ENCODE assay signal across 18 cellular contexts in the genomic region with DNA sequence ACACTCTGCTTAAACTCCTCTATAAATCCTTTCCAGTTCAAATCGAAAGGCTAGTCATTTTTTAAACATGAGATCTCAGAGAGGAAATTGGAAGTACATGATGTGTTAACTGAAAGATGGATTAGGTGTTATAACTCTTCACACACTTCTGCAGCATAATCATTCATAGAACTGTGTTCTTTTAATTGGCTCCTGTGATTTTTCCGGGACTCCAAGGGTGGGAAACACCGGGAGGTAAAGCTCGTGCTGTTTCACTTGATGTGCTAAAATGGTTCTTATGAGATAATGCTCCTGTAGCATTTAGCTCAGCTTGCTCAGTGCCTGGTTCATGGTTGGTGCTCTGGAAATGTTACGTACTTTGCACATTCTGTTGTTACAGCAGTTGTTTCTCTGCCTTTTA. TPM values are rescaled to one million over a fixed set of nuclear protein-coding genes. Genes with fewer than 3 reads are reported as not detected.
DNase-seq lines count a peak whose midpoint lies in the region; ATAC-seq and TF ChIP-seq lines count a peak whose summit lies in the region.
"Had no signal": no experiment of that assay in that cellular context is flagged by ENCODE, and none has a peak within 500 bp of the region (broad histone marks: within the 10 kb centered on the region; RNA-seq: fewer than 3 reads in every experiment).

No MANE protein-coding gene starts in this region.

- no peak overlapping the region for H3K14ac ChIP-seq in H9 (ENCODE audit: insufficient read depth, low read length)

- peaks cover 18% of the 10 kb centered on the region for H3K4me1 ChIP-seq in A673 (ENCODE audit: insufficient read depth, low read length, poor library complexity, severe bottlenecking)
- H3K4me1 ChIP-seq in H9 (ENCODE audit: insufficient read depth, low read length) = peaks cover 3% of the 10 kb centered on the region; the same call in 1 of the 2 replicates
- no peaks in the 10 kb centered on the region for H3K4me1 ChIP-seq in upper lobe of right lung
- H3K4me1 ChIP-seq: BLaER1 had no signal

- H3K4me3 Mint-ChIP-seq in H9 = no peak overlapping the region
- no peak overlapping the region for H3K4me3 Mint-ChIP-seq in brain
- H3K4me3 Mint-ChIP-seq: B cell; CD4-positive, CD25-positive, alpha-beta regulatory T cell; CD8-positive, alpha-beta T cell; GM23338 had no signal

- H4K91ac ChIP-seq in H9 (ENCODE audit: insufficient read length, low read depth, low read length) = no peak overlapping the region

- H3K18ac ChIP-seq in H9 (ENCODE audit: insufficient read length, low read depth, low read length) = no peak overlapping the region

- CTCF ChIA-PET in A673 (lab: Charles Lee) = no interaction called here

- H3K4me3 ChIP-seq in A673 (ENCODE audit: low read depth, low read length, poor library complexity, severe bottlenecking) (no peak overlapping the region), upper lobe of right lung (no peak overlapping the region)
- H3K4me3 ChIP-seq: BLaER1, GM23338, HAP-1 had no signal

- H3K36me3 Mint-ChIP-seq in H9 (ENCODE audit: insufficient read depth in 1 of 3, low read depth in 3 of 3) = peaks cover 0 to 10% (median 3%) of the 10 kb centered on the region in 3 experiments; a peak in 3 of 7 replicates
- H3K36me3 Mint-ChIP-seq in brain = peaks cover 51% of the 10 kb centered on the region
- H3K36me3 Mint-ChIP-seq: CD4-positive, CD25-positive, alpha-beta regulatory T cell; CD8-positive, alpha-beta T cell had no signal

- no peak overlapping the region for H2AK5ac ChIP-seq in H9 (ENCODE audit: insufficient read length, low read length)

- no peaks in the 10 kb centered on the region for H3K36me3 ChIP-seq in A673 (ENCODE audit: insufficient read depth, low read length, poor library complexity, severe bottlenecking)
- no peaks in the 10 kb centered on the region for H3K36me3 ChIP-seq in upper lobe of right lung
- H3K36me3 ChIP-seq: BLaER1, HAP-1 had no signal

- no peak overlapping the region for H2BK12ac ChIP-seq in H9 (ENCODE audit: insufficient read length, low read depth, low read length)

- H3K4me1 Mint-ChIP-seq in H9 = peaks cover 12% of the 10 kb centered on the region in 2 experiments
- no peaks in the 10 kb centered on the region for H3K4me1 Mint-ChIP-seq in brain
- H3K4me1 Mint-ChIP-seq: B cell had no signal

- H3K56ac ChIP-seq in H9 (ENCODE audit: insufficient read length, low read depth, low read length) = no peak overlapping the region

- no peak overlapping the region for H4K5ac ChIP-seq in H9 (ENCODE audit: insufficient read length, low read depth, low read length)

- H3K27ac ChIP-seq in A673 (ENCODE audit: low read depth, low read length, poor library complexity, severe bottlenecking) (no peak overlapping the region), H9 (ENCODE audit: insufficient read length, low read depth, low read length) (no peak overlapping the region), upper lobe of right lung (no peak overlapping the region)
- H3K27ac ChIP-seq: BLaER1, C4-2B had no signal

- H4K8ac ChIP-seq in H9 (replicated peaks; ENCODE audit: insufficient read length, low read depth, low read length) = no peak overlapping the region

- H2BK15ac ChIP-seq in H9 (ENCODE audit: low read depth, low read length) = no peak overlapping the region

- H2BK20ac ChIP-seq in H9 (ENCODE audit: low read depth, low read length, poor library complexity, severe bottlenecking) = no peak overlapping the region

- no peaks in the 10 kb centered on the region for H3K23me2 ChIP-seq in H9 (ENCODE audit: insufficient read length, low read depth, low read length, poor library complexity, severe bottlenecking)

- no CpG with 5 or more reads among the region's 5 CpGs for WGBS in H9 (ENCODE audit: extremely low coverage, insufficient read length, low lambda C conversion rate)

- H3K4me2 ChIP-seq in H9 (ENCODE audit: insufficient read depth, insufficient read length, low read length) = no peak overlapping the region
- H3K4me2 ChIP-seq: BLaER1, GM23338 had no signal

- no peak overlapping the region for H3T11ph ChIP-seq in H9 (ENCODE audit: low read length)

- no TSS peak for BruUV-seq in A673 (replicated peaks; lab: Mats Ljungman, UMichigan)

- no peak overlapping the region for H2BK5ac ChIP-seq in H9 (ENCODE audit: insufficient read length, low read length)

- no peak for ATAC-seq in HG03460 (IDR thresholded peaks at IDR 0.05; ENCODE audit: unreplicated experiment)
- no peak for ATAC-seq in upper lobe of right lung
- no peak for ATAC-seq in HG03025 (IDR thresholded peaks at IDR 0.05; ENCODE audit: low FRiP score, unreplicated experiment)
- ATAC-seq: CD8-positive, alpha-beta T cell; GM23338 had no signal

- no peaks in the 10 kb centered on the region for H3K27me3 ChIP-seq in A673 (replicated peaks; ENCODE audit: insufficient read depth, low read depth, low read length, poor library complexity)
- H3K27me3 ChIP-seq in H9 (ENCODE audit: insufficient read depth, low read length) = no peaks in the 10 kb centered on the region
- no peaks in the 10 kb centered on the region for H3K27me3 ChIP-seq in upper lobe of right lung
- H3K27me3 ChIP-seq: BLaER1 had no signal

- H2BK120ac ChIP-seq in H9 (ENCODE audit: low read depth, low read length, poor library complexity, severe bottlenecking) = no peak overlapping the region

- no peaks in the 10 kb centered on the region for H4K20me1 ChIP-seq in H9 (ENCODE audit: control insufficient read depth, insufficient read depth, insufficient read length)
- H4K20me1 ChIP-seq: BLaER1 had no signal

- H3K9ac ChIP-seq in H9 (ENCODE audit: extremely low read depth, insufficient read length, low read length) = no peak overlapping the region
- H3K9ac ChIP-seq: BLaER1 had no signal

- POLR2A ChIA-PET in A673 (lab: Charles Lee; ENCODE audit: low non-redundant PET) = interaction anchor here (0.6 kb wide), 1 partner anchor 484 kb away, joined by 4 read pairs; no protein-coding TSS in a partner anchor

- H3K79me2 ChIP-seq in H9 (ENCODE audit: insufficient read depth, low read length) = no peaks in the 10 kb centered on the region

- H3K9me3 Mint-ChIP-seq in H9 = no peaks in the 10 kb centered on the region
- no peaks in the 10 kb centered on the region for H3K9me3 Mint-ChIP-seq in brain
- H3K9me3 Mint-ChIP-seq: CD8-positive, alpha-beta T cell; GM23338 had no signal

- no peaks in the 10 kb centered on the region for H3K79me1 ChIP-seq in H9 (ENCODE audit: insufficient read depth, low read depth, low read length, poor library complexity, severe bottlenecking)

- H3K9me3 ChIP-seq in A673 (ENCODE audit: low read depth, low read length, poor library complexity, severe bottlenecking) = no peaks in the 10 kb centered on the region
- H3K9me3 ChIP-seq in H9 (ENCODE audit: control insufficient read depth, low read depth, low read length) = no peaks in the 10 kb centered on the region
- H3K9me3 ChIP-seq in upper lobe of right lung = no peaks in the 10 kb centered on the region
- H3K9me3 ChIP-seq: BLaER1, Caco-2, HAP-1 had no signal

- intact Hi-C loops in A673 (cut with micrococcal nuclease; ENCODE audit: unreplicated experiment) = no loop called here
- intact Hi-C loops in upper lobe of right lung (cut with DNase I) = no loop called here

- DNase-seq in A673 (ENCODE audit: low spot score) (peak; percentile 91), H9 (no peak), NCI-H69 (lab: John Stamatoyannopoulos, UW) (peak; percentile 7), NCI-H1092 (lab: John Stamatoyannopoulos, UW) (no peak), upper lobe of right lung (no peak)
- DNase-seq: Caco-2; CD4-positive, CD25-positive, alpha-beta regulatory T cell; CD8-positive, alpha-beta T cell; DMS153; DND-41 had no signal

- no peak overlapping the region for H2AFZ ChIP-seq in H9 (ENCODE audit: low read length)
- H2AFZ ChIP-seq: GM23338 had no signal

- H3K27ac Mint-ChIP-seq in H9 = peak overlapping the region in 2 of 3 experiments; percentile 32 to 46; a peak in 3 of 7 replicates
- H3K27ac Mint-ChIP-seq in brain = peak overlapping the region in 3 of 5 experiments; percentile 34 to 49 (median 46)
- H3K27ac Mint-ChIP-seq: B cell; CD4-positive, CD25-positive, alpha-beta regulatory T cell; CD8-positive, alpha-beta T cell; GM23338 had no signal

- H3K27me3 Mint-ChIP-seq in H9 (ENCODE audit: low read depth) = no peaks in the 10 kb centered on the region
- H3K27me3 Mint-ChIP-seq in brain = peaks cover 8% of the 10 kb centered on the region

- TF ChIP-seq CTCF in A673 (conservative IDR thresholded peaks at IDR 0.05; ENCODE audit: low read depth, low read length) (no peak), H9 (conservative IDR thresholded peaks at IDR 0.05) (no peak), brain (conservative IDR thresholded peaks at IDR 0.05) (no peak), upper lobe of right lung (IDR thresholded peaks at IDR 0.05) (no peak)

- no peak overlapping the region for H3K4ac ChIP-seq in H9 (ENCODE audit: low read depth, low read length)

- H3K23ac ChIP-seq in H9 (ENCODE audit: insufficient read length, low read depth, low read length) = no peak overlapping the region

RNA-seq across cellular contexts. Expression of a gene that starts 40.2 kb away (rescaled TPM):
- total RNA-seq in A673 (2021) (30.9 and 34.7 TPM in 2 replicates), H9 (2021) (21.7 and 24.3 TPM in 2 replicates), upper lobe of right lung (52.5 TPM)
- polyA plus RNA-seq in brain (ENCODE audit: insufficient read depth, low read depth, low replicate concordance) = 22.1 TPM

Comparison
In these comparisons a context has a peak if more than half of its experiments do, and no peak if none do; other contexts are left out.
1. DNase-seq: peak in A673 (single experiment) and NCI-H69 (single experiment); none in H9 (single experiment), NCI-H1092 (single experiment) and upper lobe of right lung (single experiment).